9 cellular contexts compared by ENCODE assay signal in genomic region chr3:186570941-186571643, GRCh38. TPM values are rescaled to one million over a fixed set of nuclear protein-coding genes. Genes with fewer than 3 reads are reported as not detected.
A peak's percentile ranks its signal among the peaks of the same experiment; 100 is the strongest.
DNase-seq lines count a peak whose midpoint lies in the region; ATAC-seq and TF ChIP-seq lines count a peak whose summit lies in the region.
"Had no signal": no experiment of that assay in that cellular context is flagged by ENCODE, and none has a peak within 500 bp of the region (broad histone marks: within the 10 kb centered on the region; RNA-seq: fewer than 3 reads in every experiment).

No MANE protein-coding gene starts in this region.

- TF ChIP-seq CTCF in stomach (IDR thresholded peaks at IDR 0.05): no peak

- peaks cover 25 to 72% (median 49%) of the 10 kb centered on the region in 4 donors for H3K4me1 ChIP-seq in stomach

- no peak for TF ChIP-seq POLR2A in stomach (IDR thresholded peaks at IDR 0.05)

- H3K9me3 ChIP-seq in iPS-18c (ENCODE audit: control insufficient read depth, insufficient read depth, low read length) (no peaks in the 10 kb centered on the region), stomach (no peaks in the 10 kb centered on the region)

- H3K27me3 ChIP-seq in stomach: no peaks in the 10 kb centered on the region

- peaks cover 42% of the 10 kb centered on the region for H3K36me3 Mint-ChIP-seq in activated T-helper 2 cell treated with anti-CD3 and anti-CD28 coated beads, Interferon-gamma antibody, Interleukin-2, Interleukin-4, amounts not matched to agents 10 μg/mL and 5 μg/mL and 100 μg/mL, durations not matched to agents 14 hours and 24 hours and 36 hours (ENCODE audit: low read depth)

- WGBS in stomach, 5 donors: 2 to 9% (median 5%) methylated on average over 21 of the region's 21 CpGs

- H3K27ac Mint-ChIP-seq in activated T-helper 2 cell treated with anti-CD3 and anti-CD28 coated beads, Interferon-gamma antibody, Interleukin-2, Interleukin-4, amounts not matched to agents 10 μg/mL and 5 μg/mL and 100 μg/mL, durations not matched to agents 14 hours and 24 hours and 36 hours: peak overlapping the region; percentile 98

- no peak for TF ChIP-seq EP300 in stomach (IDR thresholded peaks at IDR 0.05)

- intact Hi-C loops in activated T-helper 2 cell treated with anti-CD3 and anti-CD28 coated beads, Interferon-gamma antibody, Interleukin-2, Interleukin-4, amounts not matched to agents 10 μg/mL and 5 μg/mL and 100 μg/mL, durations not matched to agents 14 hours and 24 hours and 36 hours (cut with micrococcal nuclease): loop anchor here (1.0 to 5.0 kb wide), 5 partner anchors 36 to 633 kb away; partner anchors contain the start of genes EIF4A2 and TRA2B
- intact Hi-C loops in stomach (cut with DNase I; ENCODE audit: low total_unique reads): loop anchor here (10.0 kb wide), 1 partner anchor 214 kb away; the partner anchor contains the start of gene EIF4A2

- H3K4me3 Mint-ChIP-seq in activated T-helper 2 cell treated with anti-CD3 and anti-CD28 coated beads, Interferon-gamma antibody, Interleukin-2, Interleukin-4, amounts not matched to agents 10 μg/mL and 5 μg/mL and 100 μg/mL, durations not matched to agents 14 hours and 24 hours and 36 hours (ENCODE audit: low read depth): peak overlapping the region; percentile 89

- no peaks in the 10 kb centered on the region for H3K9me3 Mint-ChIP-seq in activated T-helper 2 cell treated with anti-CD3 and anti-CD28 coated beads, Interferon-gamma antibody, Interleukin-2, Interleukin-4, amounts not matched to agents 10 μg/mL and 5 μg/mL and 100 μg/mL, durations not matched to agents 14 hours and 24 hours and 36 hours

- peak overlapping the region; percentile 85 for H3K4me3 ChIP-seq in iPS-18c (ENCODE audit: insufficient read depth, low read depth, low read length)
- peak overlapping the region; percentile 82 to 92 (median 83) for H3K4me3 ChIP-seq in stomach

- H3K27me3 Mint-ChIP-seq in activated T-helper 2 cell treated with anti-CD3 and anti-CD28 coated beads, Interferon-gamma antibody, Interleukin-2, Interleukin-4, amounts not matched to agents 10 μg/mL and 5 μg/mL and 100 μg/mL, durations not matched to agents 14 hours and 24 hours and 36 hours (ENCODE audit: low read depth): no peaks in the 10 kb centered on the region

- H3K36me3 ChIP-seq in stomach: peaks cover 25 to 42% (median 40%) of the 10 kb centered on the region in 4 donors

- peaks cover 39% of the 10 kb centered on the region for H3K4me1 Mint-ChIP-seq in activated T-helper 2 cell treated with anti-CD3 and anti-CD28 coated beads, Interferon-gamma antibody, Interleukin-2, Interleukin-4, amounts not matched to agents 10 μg/mL and 5 μg/mL and 100 μg/mL, durations not matched to agents 14 hours and 24 hours and 36 hours (ENCODE audit: low read depth)

- peak overlapping the region; percentile 94 to 98 (median 96) for H3K27ac ChIP-seq in stomach

- ATAC-seq in HG03521 (IDR thresholded peaks at IDR 0.05; ENCODE audit: unreplicated experiment) (no peak), left lobe of liver (no peak)

- DNase-seq in NOMO-1 treated with dmso at 0.1 percent for 144 hours (lab: John Stamatoyannopoulos, UW; ENCODE audit: unreplicated experiment) (peak; percentile 52), NOMO-1 (lab: John Stamatoyannopoulos, UW; ENCODE audit: unreplicated experiment in 2 of 2) (no peak), stomach (no peak), NCI-H748 (lab: John Stamatoyannopoulos, UW; ENCODE audit: unreplicated experiment) (no peak), left lobe of liver (ENCODE audit: low spot score) (no peak)
- DNase-seq in activated T-helper 2 cell treated with anti-CD3 and anti-CD28 coated beads, Interferon-gamma antibody, Interleukin-2, Interleukin-4, amounts not matched to agents 10 μg/mL and 5 μg/mL and 100 μg/mL, durations not matched to agents 14 hours and 24 hours and 36 hours (ENCODE audit: low spot score): no peak

RNA-seq across cellular contexts. Expression of gene DNAJB11, which starts 0.6 kb away (rescaled TPM):
- total RNA-seq in activated T-helper 2 cell treated with anti-CD3 and anti-CD28 coated beads, Interferon-gamma antibody, Interleukin-2, Interleukin-4, amounts not matched to agents 10 μg/mL and 5 μg/mL and 100 μg/mL, durations not matched to agents 14 hours and 24 hours and 36 hours: 66.3 and 72.8 TPM in 2 replicates
- 10 to 100 TPM; 17.0 to 62.1 (median 31.6) TPM for total RNA-seq in stomach
- polyA plus RNA-seq in stomach: 10 to 100 TPM; 17.7 to 33.9 (median 32.2) TPM
- 35.3 TPM for total RNA-seq in left lobe of liver

RNA-seq across cellular contexts. Expression of gene TBCCD1, which starts 4.0 kb away (rescaled TPM):
- 17.5 and 17.7 TPM in 2 replicates for total RNA-seq in activated T-helper 2 cell treated with anti-CD3 and anti-CD28 coated beads, Interferon-gamma antibody, Interleukin-2, Interleukin-4, amounts not matched to agents 10 μg/mL and 5 μg/mL and 100 μg/mL, durations not matched to agents 14 hours and 24 hours and 36 hours
- total RNA-seq in stomach (10 to 100 TPM in 3 of 5 donors, 1 to 10 TPM in 2; 5.3 to 16.5 (median 10.4) TPM), left lobe of liver (6.4 TPM)
- 1 to 10 TPM; 3.5 to 4.4 (median 4.0) TPM for polyA plus RNA-seq in stomach

RNA-seq across cellular contexts. Expression of gene CRYGS, which starts 26.9 kb away (rescaled TPM):
- 3.8 and 5.6 TPM in 2 replicates for total RNA-seq in activated T-helper 2 cell treated with anti-CD3 and anti-CD28 coated beads, Interferon-gamma antibody, Interleukin-2, Interleukin-4, amounts not matched to agents 10 μg/mL and 5 μg/mL and 100 μg/mL, durations not matched to agents 14 hours and 24 hours and 36 hours
- total RNA-seq in stomach (1 to 10 TPM in 3 of 5 donors, not detected in 2; 1.8 to 4.3 (median 2.8) TPM), left lobe of liver (2.6 TPM)
- 1 to 10 TPM; 5.0 to 6.6 (median 5.9) TPM for polyA plus RNA-seq in stomach

RNA-seq across cellular contexts. Expression of gene AHSG, which starts 41.8 kb away (rescaled TPM):
- total RNA-seq in activated T-helper 2 cell treated with anti-CD3 and anti-CD28 coated beads, Interferon-gamma antibody, Interleukin-2, Interleukin-4, amounts not matched to agents 10 μg/mL and 5 μg/mL and 100 μg/mL, durations not matched to agents 14 hours and 24 hours and 36 hours: not detected in 2 replicates
- total RNA-seq in stomach: under 1 TPM in 1 of 5 donors, not detected in 4; 0.92 TPM
- not detected for polyA plus RNA-seq in stomach
- 763 TPM for total RNA-seq in left lobe of liver
- total RNA-seq: Daoy had no signal
